In the genomic region with DNA sequence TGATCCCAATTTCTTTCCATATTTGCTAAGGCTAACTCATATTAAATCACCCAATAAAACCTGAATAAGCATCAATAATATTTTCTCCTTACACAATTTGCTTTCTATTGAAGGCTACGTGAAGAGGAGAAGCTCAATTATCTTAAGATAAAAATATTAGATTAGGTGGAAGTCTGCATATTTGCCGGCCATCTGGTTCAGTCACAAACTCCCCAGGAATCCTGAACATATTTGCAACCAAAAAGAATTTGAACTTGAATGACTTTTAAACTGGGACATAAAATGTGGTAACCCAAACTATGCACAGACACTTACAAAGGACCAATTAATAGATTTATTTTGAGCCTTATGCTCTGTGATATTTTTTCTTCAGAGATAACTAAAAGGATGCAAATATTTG, we compare ENCODE assay signal across 17 cellular contexts.
"Had no signal": no experiment of that assay in that cellular context is flagged by ENCODE, and none has a peak within 500 bp of the region (broad histone marks: within the 10 kb centered on the region; RNA-seq: fewer than 3 reads in every experiment).

No MANE protein-coding gene starts in this region.

- H3K9me3 ChIP-seq: left ventricle myocardium inferior, sigmoid colon, spleen, testis, uterus had no signal

- DNase-seq: activated CD4-positive, alpha-beta memory T cell treated with anti-CD3 and anti-CD28 coated beads, Interleukin-2, amount 10 ng/mL, durations not matched to agents 7 days and 5 days; activated CD4-positive, alpha-beta T cell treated with anti-CD3 and anti-CD28 coated beads, Interleukin-2, amount 10 ng/mL, durations not matched to agents 24 days and 14 days; activated gamma-delta T cell treated with Interleukin-2 at 50 U/mL for 16 hours; activated T-cell treated with anti-CD3 and anti-CD28 coated beads for 4 hours; dermis blood vessel endothelial cell; effector CD8-positive, alpha-beta T cell; glutamatergic neuron; hippocampal formation; left ventricle myocardium inferior; natural killer cell; retina; sigmoid colon; spleen; stimulated activated CD4-positive, alpha-beta T cell treated with anti-CD3 and anti-CD28 coated beads, Interleukin-4, amount 100 ng/mL, for 1 hour; stimulated activated naive CD4-positive, alpha-beta T cell; testis; uterus had no signal

- H3K27ac ChIP-seq: left ventricle myocardium inferior, sigmoid colon, spleen, testis, uterus had no signal

- H3K36me3 ChIP-seq: left ventricle myocardium inferior, sigmoid colon, spleen, uterus had no signal

- H3K4me1 ChIP-seq: left ventricle myocardium inferior, sigmoid colon, spleen, testis, uterus had no signal

- H3K4me3 ChIP-seq: left ventricle myocardium inferior, sigmoid colon, spleen, testis, uterus had no signal

- H3K27me3 ChIP-seq: sigmoid colon, spleen, testis, uterus had no signal
